ENCODE assay signal across 10 cellular contexts in genomic region chr17:951388-952132, GRCh38. TPM values are rescaled to one million over a fixed set of nuclear protein-coding genes. Genes with fewer than 3 reads are reported as not detected.
DNase-seq lines count a peak whose midpoint lies in the region; ATAC-seq, FAIRE-seq and TF ChIP-seq lines count a peak whose summit lies in the region.
"Had no signal": no experiment of that assay in that cellular context is flagged by ENCODE, and none has a peak within 500 bp of the region (broad histone marks: within the 10 kb centered on the region; RNA-seq: fewer than 3 reads in every experiment).

No MANE protein-coding gene starts in this region.

- H3K27ac ChIP-seq in GM12878 (ENCODE audit: control insufficient read depth, insufficient read depth) (no peak overlapping the region), uterus (peak overlapping the region; percentile 84 to 90)
- no peak overlapping the region for H3K27ac ChIP-seq in effector memory CD4-positive, alpha-beta T cell (ENCODE audit: insufficient read depth, low read length, poor library complexity, severe bottlenecking)

- H3K9me3 ChIP-seq in GM12878 (replicated peaks; ENCODE audit: control insufficient read depth, insufficient read depth, low read length) = no peaks in the 10 kb centered on the region; the same call in 2 of the 3 replicates
- H3K9me3 ChIP-seq in uterus = no peaks in the 10 kb centered on the region
- no peaks in the 10 kb centered on the region for H3K9me3 ChIP-seq in effector memory CD4-positive, alpha-beta T cell (ENCODE audit: control insufficient read depth, low read length)

- no peaks in the 10 kb centered on the region for H3K36me3 Mint-ChIP-seq in activated naive CD4-positive, alpha-beta T cell treated with anti-CD3 and anti-CD28 coated beads for 36 hours (ENCODE audit: low read depth)
- H3K36me3 Mint-ChIP-seq: naive B cell had no signal

- no peak for DNase-seq in Right ventricle myocardium superior
- no peak for DNase-seq in Right ventricle myocardium inferior (ENCODE audit: missing footprints)
- DNase-seq in GM12878 (ENCODE audit: low read depth, low spot score) = no peak
- peak; percentile 87 for DNase-seq in iPS-NIHi7 (ENCODE audit: extremely low spot score)
- DNase-seq in uterus = peak; percentile 73 to 81
- DNase-seq in activated naive CD4-positive, alpha-beta T cell treated with anti-CD3 and anti-CD28 coated beads for 36 hours = no peak
- no peak for DNase-seq in effector memory CD4-positive, alpha-beta T cell
- DNase-seq in NCI-H187 treated with DMSO at 0.1 percent for 48 hours (lab: John Stamatoyannopoulos, UW) = no peak
- DNase-seq: naive B cell had no signal

- no peak overlapping the region for H2AFZ ChIP-seq in GM12878 (ENCODE audit: control insufficient read depth, low read depth, low read length)

- no peaks in the 10 kb centered on the region for H3K79me2 ChIP-seq in GM12878 (ENCODE audit: control insufficient read depth, insufficient read depth, low read length)

- no peak overlapping the region for H3K4me3 ChIP-seq in GM12878
- no peak overlapping the region for H3K4me3 ChIP-seq in uterus
- no peak overlapping the region for H3K4me3 ChIP-seq in effector memory CD4-positive, alpha-beta T cell (ENCODE audit: insufficient read depth, low read depth, low read length, poor library complexity, severe bottlenecking)

- no peak overlapping the region for H3K27ac Mint-ChIP-seq in activated naive CD4-positive, alpha-beta T cell treated with anti-CD3 and anti-CD28 coated beads for 36 hours
- H3K27ac Mint-ChIP-seq: naive B cell had no signal

- no peak overlapping the region for H3K4me2 ChIP-seq in GM12878 (ENCODE audit: control insufficient read depth, insufficient read depth)

- no peaks in the 10 kb centered on the region for H3K27me3 ChIP-seq in GM12878 (replicated peaks in 1 of 2; ENCODE audit: control insufficient read depth in 2 of 2, insufficient read depth in 2 of 2, low read length in 1 of 2)
- no peaks in the 10 kb centered on the region for H3K27me3 ChIP-seq in uterus
- H3K27me3 ChIP-seq in effector memory CD4-positive, alpha-beta T cell (replicated peaks; ENCODE audit: control insufficient read depth, insufficient read depth, low read length, poor library complexity, severe bottlenecking) = peaks cover 5% of the 10 kb centered on the region

- no peak for TF ChIP-seq CTCF in GM12878 (IDR thresholded peaks at IDR 0.05 in 2 of 3, conservative IDR thresholded peaks at IDR 0.05 in 1 of 3; ENCODE audit: control insufficient read depth in 2 of 3, extremely low read depth in 1 of 3, insufficient read depth in 1 of 3, low read depth in 3 of 3, low read length in 3 of 3)
- TF ChIP-seq CTCF in uterus (IDR thresholded peaks at IDR 0.05) = peak in 1 of 4 experiments; percentile 14

- no peaks in the 10 kb centered on the region for H4K20me1 ChIP-seq in GM12878 (ENCODE audit: control insufficient read depth, insufficient read depth)

- H3K4me1 Mint-ChIP-seq in activated naive CD4-positive, alpha-beta T cell treated with anti-CD3 and anti-CD28 coated beads for 36 hours (ENCODE audit: low read depth) = no peaks in the 10 kb centered on the region

- H3K9me3 Mint-ChIP-seq in activated naive CD4-positive, alpha-beta T cell treated with anti-CD3 and anti-CD28 coated beads for 36 hours = no peaks in the 10 kb centered on the region

- no TSS peak for BruUV-seq in GM12878 (replicated peaks; lab: Mats Ljungman, UMichigan)

- TF ChIP-seq POLR2A in GM12878 (IDR thresholded peaks at IDR 0.05; ENCODE audit: low read depth, low read length) (no peak), uterus (IDR thresholded peaks at IDR 0.05) (no peak)

- H3K9ac ChIP-seq in GM12878 (ENCODE audit: control insufficient read depth, insufficient read depth, low read length) = no peak overlapping the region

- TF ChIP-seq RAD21 in GM12878 (IDR thresholded peaks at IDR 0.05; ENCODE audit: insufficient read depth, low read depth, low read length) = no peak

- H3K4me1 ChIP-seq in GM12878 (ENCODE audit: control insufficient read depth, insufficient read depth, low read length) (no peaks in the 10 kb centered on the region), uterus (peaks cover 0 to 8% of the 10 kb centered on the region in 2 donors)
- H3K4me1 ChIP-seq in effector memory CD4-positive, alpha-beta T cell (ENCODE audit: control insufficient read depth, insufficient read depth, low read length, poor library complexity, severe bottlenecking) = peaks cover 3% of the 10 kb centered on the region

- intact Hi-C loops in Right ventricle myocardium superior (cut with DNase I) (no loop called here), Right ventricle myocardium inferior (cut with DNase I) (no loop called here), GM12878 (cut with micrococcal nuclease; ENCODE audit: unreplicated experiment) (no loop called here), uterus (cut with DNase I; ENCODE audit: low total_unique reads) (no loop called here)
- intact Hi-C loops in activated naive CD4-positive, alpha-beta T cell treated with anti-CD3 and anti-CD28 coated beads for 36 hours (cut with micrococcal nuclease) = no loop called here

- CTCF ChIA-PET in GM12878 (lab: Yijun Ruan, JAX) = no interaction called here
- CTCF ChIA-PET in activated naive CD4-positive, alpha-beta T cell treated with anti-CD3 and anti-CD28 coated beads for 36 hours (lab: Charles Lee) = no interaction called here

- H3K27me3 Mint-ChIP-seq in activated naive CD4-positive, alpha-beta T cell treated with anti-CD3 and anti-CD28 coated beads for 36 hours (ENCODE audit: low read depth) = peaks cover 19% of the 10 kb centered on the region

- TF ChIP-seq EP300 in GM12878 (IDR thresholded peaks at IDR 0.05; ENCODE audit: borderline replicate concordance in 1 of 2, control insufficient read depth in 1 of 2, low read depth in 2 of 2, low read length in 2 of 2) = no peak

- WGBS in GM12878 (ENCODE audit: insufficient coverage, insufficient replicate concordance, low lambda C conversion rate, missing lambda C conversion rate) = 20% methylated on average over 26 of the region's 26 CpGs

- in situ Hi-C loops in GM12878 (cut with MboI) = no loop called here

- H3K36me3 ChIP-seq in GM12878 (ENCODE audit: control insufficient read depth in 2 of 2, insufficient read depth in 2 of 2, low read length in 1 of 2) (no peaks in the 10 kb centered on the region), uterus (no peaks in the 10 kb centered on the region)
- no peaks in the 10 kb centered on the region for H3K36me3 ChIP-seq in effector memory CD4-positive, alpha-beta T cell (ENCODE audit: control insufficient read depth, insufficient read depth, low read length)

- RAD21 ChIA-PET in GM12878 (lab: Charles Lee; ENCODE audit: unreplicated experiment) = no interaction called here

- no peak for FAIRE-seq in GM12878 (lab: Jason Lieb, UNC)
- FAIRE-seq: A204.1 had no signal

- POLR2A ChIA-PET in GM12878 (lab: Charles Lee) = no interaction called here

- ATAC-seq in Right ventricle myocardium superior (ENCODE audit: poor library complexity) = peak; percentile 41
- no peak for ATAC-seq in Right ventricle myocardium inferior
- no peak for ATAC-seq in GM12878

- H3K4me3 Mint-ChIP-seq in activated naive CD4-positive, alpha-beta T cell treated with anti-CD3 and anti-CD28 coated beads for 36 hours = no peak overlapping the region
- H3K4me3 Mint-ChIP-seq: naive B cell had no signal

- SMC1A ChIA-PET in GM12878 (lab: Charles Lee; ENCODE audit: uncharacterized antibody, unreplicated experiment) = no interaction called here

RNA-seq across cellular contexts. Expression of gene NXN, which starts 28.0 kb away (rescaled TPM):
- total RNA-seq in Right ventricle myocardium superior (20.2 TPM), Right ventricle myocardium inferior (18.5 TPM), GM12878 (2014; rRNA removed) (0.54 and 0.68 TPM in 2 replicates), GM12878 (2014; rRNA removed; fragmentation: Illumina TruSeq; extraction: Trizol) (0.14 and 0.36 TPM in 2 replicates), GM12878 (2021) (0.29 and 0.36 TPM in 2 replicates), uterus (10 to 100 TPM in 3 of 4 donors, 1 to 10 TPM in 1; 6.5 to 99.0 (median 49.9) TPM)
- total RNA-seq in GM12878 (2013; cell fraction: nucleolus; rRNA removed) = 1.8 and 2.1 TPM in 2 replicates
- 0.56 TPM for polyA plus RNA-seq in GM12878 (2011; ENCODE audit: low read depth)
- polyA plus RNA-seq in GM12878 (2011; rRNA removed) (0.46 and 1.2 TPM in 2 replicates), GM12878 (2014; fragmentation: Illumina TruSeq; extraction: Trizol) (0.24 and 0.48 TPM in 2 replicates), GM12878 (2014; fragmentation: Nextera tagmentation; extraction: Ambion mirVana) (under 1 TPM; 0.04 to 0.10 TPM), GM12878 (2014; rRNA removed) (0.10 and 0.61 TPM in 2 replicates), GM12878 (2016; fragmentation: Nextera tagmentation; extraction: Ambion mirVana) (under 1 TPM; 0.24 to 0.25 TPM)
- polyA plus RNA-seq in GM12878 (2011; cell fraction: cytosol; rRNA removed) = 1.6 and 1.9 TPM in 2 replicates
- polyA plus RNA-seq in GM12878 (2011; cell fraction: nucleus; rRNA removed) = 0.63 and 1.1 TPM in 2 replicates
- 0.48 and 0.80 TPM in 2 replicates for polyA plus RNA-seq in GM12878 (2012)
- polyA minus RNA-seq in GM12878 (2011; rRNA and poly(A)+ RNA removed) = 0.51 and 0.77 TPM in 2 replicates
- polyA minus RNA-seq in GM12878 (2011; cell fraction: cytosol; rRNA and poly(A)+ RNA removed) = not detected in 2 replicates
- polyA minus RNA-seq in GM12878 (2011; cell fraction: nucleus; rRNA and poly(A)+ RNA removed) = 0.10 and 0.12 TPM in 2 replicates
- under 1 TPM; 0.20 to 0.33 TPM for total RNA-seq in activated naive CD4-positive, alpha-beta T cell treated with anti-CD3 and anti-CD28 coated beads for 36 hours

RNA-seq across cellular contexts. Expression of gene TIMM22, which starts 45.4 kb away (rescaled TPM):
- total RNA-seq in Right ventricle myocardium superior (17.1 TPM), Right ventricle myocardium inferior (17.3 TPM), GM12878 (2014; rRNA removed) (11.3 and 11.7 TPM in 2 replicates), GM12878 (2014; rRNA removed; fragmentation: Illumina TruSeq; extraction: Trizol) (7.6 and 8.6 TPM in 2 replicates), GM12878 (2021) (10.8 and 12.0 TPM in 2 replicates), uterus (10 to 100 TPM in 2 of 4 donors, 1 to 10 TPM in 2; 5.1 to 17.1 (median 10.8) TPM)
- 14.5 and 16.5 TPM in 2 replicates for total RNA-seq in GM12878 (2013; cell fraction: nucleolus; rRNA removed)
- polyA plus RNA-seq in GM12878 (2011; ENCODE audit: low read depth) = 4.9 TPM
- polyA plus RNA-seq in GM12878 (2011; rRNA removed) (5.9 and 7.1 TPM in 2 replicates), GM12878 (2014; fragmentation: Illumina TruSeq; extraction: Trizol) (8.4 and 10.0 TPM in 2 replicates), GM12878 (2014; fragmentation: Nextera tagmentation; extraction: Ambion mirVana) (1 to 10 TPM; 4.4 to 5.7 TPM), GM12878 (2014; rRNA removed) (11.1 and 11.9 TPM in 2 replicates), GM12878 (2016; fragmentation: Nextera tagmentation; extraction: Ambion mirVana) (10 to 100 TPM; 25.0 TPM)
- 7.9 and 8.8 TPM in 2 replicates for polyA plus RNA-seq in GM12878 (2011; cell fraction: cytosol; rRNA removed)
- polyA plus RNA-seq in GM12878 (2011; cell fraction: nucleus; rRNA removed) = 6.5 and 7.3 TPM in 2 replicates
- polyA plus RNA-seq in GM12878 (2012) = 6.2 and 6.8 TPM in 2 replicates
- polyA minus RNA-seq in GM12878 (2011; rRNA and poly(A)+ RNA removed) = 8.8 and 9.1 TPM in 2 replicates
- 2.1 and 3.6 TPM in 2 replicates for polyA minus RNA-seq in GM12878 (2011; cell fraction: cytosol; rRNA and poly(A)+ RNA removed)
- 8.8 and 10.3 TPM in 2 replicates for polyA minus RNA-seq in GM12878 (2011; cell fraction: nucleus; rRNA and poly(A)+ RNA removed)
- 1 to 10 TPM; 7.3 to 7.4 TPM for total RNA-seq in activated naive CD4-positive, alpha-beta T cell treated with anti-CD3 and anti-CD28 coated beads for 36 hours

Comparison
In these comparisons a context has a peak if more than half of its experiments do, and no peak if none do; other contexts are left out.
1. DNase-seq: peak in iPS-NIHi7 (single experiment) and uterus (2 of 2); none in Right ventricle myocardium superior (single experiment), Right ventricle myocardium inferior (single experiment), GM12878 (single experiment), activated naive CD4-positive, alpha-beta T cell treated with anti-CD3 and anti-CD28 coated beads for 36 hours (single experiment), effector memory CD4-positive, alpha-beta T cell (0 of 3) and NCI-H187 treated with DMSO at 0.1 percent for 48 hours (single experiment).
2. H3K27ac ChIP-seq: peak in uterus (2 of 2); none in GM12878 (single experiment) and effector memory CD4-positive, alpha-beta T cell (single experiment).